In genomic region chr11:18709414-18709813, GRCh38 we compare ENCODE assay signal across 37 cellular contexts. TPM values are rescaled to one million over a fixed set of nuclear protein-coding genes. Genes with fewer than 3 reads are reported as not detected.
"Had no signal": no experiment of that assay in that cellular context is flagged by ENCODE, and none has a peak within 500 bp of the region (broad histone marks: within the 10 kb centered on the region; RNA-seq: fewer than 3 reads in every experiment).

No MANE protein-coding gene starts in this region.

- DNase-seq: activated B cell treated with CpG ODN at 0.5 μM for 24 hours; activated CD4-positive, alpha-beta memory T cell treated with anti-CD3 and anti-CD28 coated beads for 36 hours; activated CD4-positive, alpha-beta T cell treated with anti-CD3 and anti-CD28 coated beads for 4 hours; activated CD4-positive, alpha-beta T cell treated with anti-CD3 and anti-CD28 coated beads, Interleukin-2, amount 10 ng/mL, durations not matched to agents 24 days and 14 days; activated CD4-positive, alpha-beta T cell treated with anti-CD3 and anti-CD28 coated beads, Interleukin-2, amount 50 U/mL, for 1 hour; activated CD4-positive, alpha-beta T cell treated with anti-CD3 and anti-CD28 coated beads, Interleukin-2, amount 50 U/mL, for 4 hours; activated CD4-positive, CD25-positive, alpha-beta regulatory T cell treated with anti-CD3 and anti-CD28 coated beads, Interleukin-2, amount 50 U/mL, for 72 hours; activated CD8-positive, alpha-beta memory T cell treated with anti-CD3 and anti-CD28 coated beads, Interleukin-2, amount 50 U/mL, for 4 hours; activated CD8-positive, alpha-beta T cell treated with anti-CD3 and anti-CD28 coated beads for 36 hours; activated effector memory CD4-positive, alpha-beta T cell treated with Interleukin-2 at 50 U/mL for 16 hours; activated gamma-delta T cell; activated naive CD4-positive, alpha-beta T cell treated with anti-CD3 and anti-CD28 coated beads, Interleukin-2, amount 10 ng/mL, durations not matched to agents 7 days and 5 days; activated naive CD4-positive, alpha-beta T cell treated with Interleukin-2 at 50 U/mL for 16 hours; activated naive CD8-positive, alpha-beta T cell treated with anti-CD3 and anti-CD28 coated beads, Interleukin-2, amount 10 ng/mL, durations not matched to agents 7 days and 5 days; activated naive CD8-positive, alpha-beta T cell treated with anti-CD3 and anti-CD28 coated beads, Interleukin-2, amount 50 U/mL, for 24 hours; activated T-cell treated with anti-CD3 and anti-CD28 coated beads for 4 hours; activated T-cell treated with anti-CD3 and anti-CD28 coated beads, Interleukin-2, amount 50 U/mL, for 1 hour; activated T-cell treated with anti-CD3 and anti-CD28 coated beads, Interleukin-2, amount 50 U/mL, for 4 hours; activated T-cell treated with anti-CD3 and anti-CD28 coated beads, Interleukin-2, amount 50 U/mL, for 72 hours; amygdala; anterior cingulate cortex; central memory CD4-positive, alpha-beta T cell; SW 1271; T-helper 1 cell; T-helper 2 cell; T-helper 9 cell had no signal

- H3K27ac ChIP-seq: ascending aorta, cardiac muscle cell, VCaP had no signal

- H3K9me3 ChIP-seq: ascending aorta had no signal

- H3K27ac Mint-ChIP-seq: activated B cell treated with CpG ODN at 0.5 μM for 24 hours; activated CD4-positive, alpha-beta memory T cell treated with anti-CD3 and anti-CD28 coated beads for 36 hours; activated CD4-positive, alpha-beta T cell treated with anti-CD3 and anti-CD28 coated beads, Interleukin-2, amount 10 ng/mL, durations not matched to agents 24 days and 14 days; activated CD8-positive, alpha-beta T cell treated with anti-CD3 and anti-CD28 coated beads for 36 hours; activated naive CD4-positive, alpha-beta T cell treated with anti-CD3 and anti-CD28 coated beads, Interleukin-2, amount 10 ng/mL, durations not matched to agents 7 days and 5 days; activated naive CD4-positive, alpha-beta T cell treated with anti-CD3 and anti-CD28 coated beads, Interleukin-2, amount 50 U/mL, for 24 hours; activated naive CD8-positive, alpha-beta T cell treated with anti-CD3 and anti-CD28 coated beads, Interleukin-2, amount 10 ng/mL, durations not matched to agents 7 days and 5 days; activated naive CD8-positive, alpha-beta T cell treated with anti-CD3 and anti-CD28 coated beads, Interleukin-2, amount 50 U/mL, for 24 hours; activated T-cell treated with anti-CD3 and anti-CD28 coated beads, Interleukin-2, amount 50 U/mL, for 72 hours; activated T-helper 1 cell treated with anti-CD3 and anti-CD28 coated beads, Interleukin-12 subunit alpha, Interleukin-12 subunit beta, Interleukin-2, Interleukin-4 antibody, amounts not matched to agents 30 ng/mL and 10 ng/mL and 1 ng/mL, durations not matched to agents 14 hours and 24 hours and 36 hours; activated T-helper 2 cell treated with anti-CD3 and anti-CD28 coated beads, Interferon-gamma antibody, Interleukin-2, Interleukin-4, amounts not matched to agents 10 μg/mL and 5 μg/mL and 100 μg/mL, durations not matched to agents 14 hours and 24 hours and 36 hours; brain; T-helper 1 cell treated with Interleukin-12 subunit alpha and Interleukin-12 subunit beta and Interleukin-4 antibody, amounts not matched to agents 30 μg/mL and 1 μg/mL, for 36 hours; T-helper 2 cell treated with Interferon-gamma antibody and Interleukin-4, amounts not matched to agents 5 μg/mL and 100 μg/mL, for 36 hours had no signal

- H3K4me3 ChIP-seq: ascending aorta, cardiac muscle cell had no signal

- H3K9me3 Mint-ChIP-seq: activated B cell treated with CpG ODN at 0.5 μM for 24 hours; activated CD4-positive, alpha-beta memory T cell treated with anti-CD3 and anti-CD28 coated beads for 36 hours; activated CD4-positive, alpha-beta T cell treated with anti-CD3 and anti-CD28 coated beads, Interleukin-2, amount 10 ng/mL, durations not matched to agents 24 days and 14 days; activated CD8-positive, alpha-beta T cell treated with anti-CD3 and anti-CD28 coated beads for 36 hours; activated naive CD4-positive, alpha-beta T cell treated with anti-CD3 and anti-CD28 coated beads, Interleukin-2, amount 10 ng/mL, durations not matched to agents 7 days and 5 days; activated naive CD4-positive, alpha-beta T cell treated with anti-CD3 and anti-CD28 coated beads, Interleukin-2, amount 50 U/mL, for 24 hours; activated naive CD8-positive, alpha-beta T cell treated with anti-CD3 and anti-CD28 coated beads, Interleukin-2, amount 10 ng/mL, durations not matched to agents 7 days and 5 days; activated naive CD8-positive, alpha-beta T cell treated with anti-CD3 and anti-CD28 coated beads, Interleukin-2, amount 50 U/mL, for 24 hours; activated T-cell treated with anti-CD3 and anti-CD28 coated beads, Interleukin-2, amount 50 U/mL, for 4 hours; activated T-cell treated with anti-CD3 and anti-CD28 coated beads, Interleukin-2, amount 50 U/mL, for 72 hours; activated T-helper 1 cell treated with anti-CD3 and anti-CD28 coated beads, Interleukin-12 subunit alpha, Interleukin-12 subunit beta, Interleukin-2, Interleukin-4 antibody, amounts not matched to agents 30 ng/mL and 10 ng/mL and 1 ng/mL, durations not matched to agents 14 hours and 24 hours and 36 hours; activated T-helper 2 cell treated with anti-CD3 and anti-CD28 coated beads, Interferon-gamma antibody, Interleukin-2, Interleukin-4, amounts not matched to agents 10 μg/mL and 5 μg/mL and 100 μg/mL, durations not matched to agents 14 hours and 24 hours and 36 hours; brain; T-helper 1 cell treated with Interleukin-12 subunit alpha and Interleukin-12 subunit beta and Interleukin-4 antibody, amounts not matched to agents 30 μg/mL and 1 μg/mL, for 36 hours; T-helper 2 cell treated with Interferon-gamma antibody and Interleukin-4, amounts not matched to agents 5 μg/mL and 100 μg/mL, for 36 hours had no signal

- ATAC-seq: activated CD8-positive, alpha-beta T cell treated with anti-CD3 and anti-CD28 coated beads for 36 hours; activated naive CD8-positive, alpha-beta T cell treated with anti-CD3 and anti-CD28 coated beads, Interleukin-2, amount 50 U/mL, for 24 hours; activated T-cell treated with anti-CD3 and anti-CD28 coated beads, Interleukin-2, amount 50 U/mL, for 4 hours; activated T-cell treated with anti-CD3 and anti-CD28 coated beads, Interleukin-2, amount 50 U/mL, for 72 hours had no signal

- H3K36me3 ChIP-seq: ascending aorta, cardiac muscle cell had no signal

- H3K4me3 Mint-ChIP-seq: activated B cell treated with CpG ODN at 0.5 μM for 24 hours; activated CD4-positive, alpha-beta memory T cell treated with anti-CD3 and anti-CD28 coated beads for 36 hours; activated CD4-positive, alpha-beta T cell treated with anti-CD3 and anti-CD28 coated beads, Interleukin-2, amount 10 ng/mL, durations not matched to agents 24 days and 14 days; activated CD8-positive, alpha-beta T cell treated with anti-CD3 and anti-CD28 coated beads for 36 hours; activated naive CD4-positive, alpha-beta T cell treated with anti-CD3 and anti-CD28 coated beads, Interleukin-2, amount 10 ng/mL, durations not matched to agents 7 days and 5 days; activated naive CD4-positive, alpha-beta T cell treated with anti-CD3 and anti-CD28 coated beads, Interleukin-2, amount 50 U/mL, for 24 hours; activated naive CD8-positive, alpha-beta T cell; activated naive CD8-positive, alpha-beta T cell treated with anti-CD3 and anti-CD28 coated beads, Interleukin-2, amount 10 ng/mL, durations not matched to agents 7 days and 5 days; activated naive CD8-positive, alpha-beta T cell treated with anti-CD3 and anti-CD28 coated beads, Interleukin-2, amount 50 U/mL, for 24 hours; activated T-cell treated with anti-CD3 and anti-CD28 coated beads, Interleukin-2, amount 50 U/mL, for 4 hours; activated T-cell treated with anti-CD3 and anti-CD28 coated beads, Interleukin-2, amount 50 U/mL, for 72 hours; activated T-helper 1 cell treated with anti-CD3 and anti-CD28 coated beads, Interleukin-12 subunit alpha, Interleukin-12 subunit beta, Interleukin-2, Interleukin-4 antibody, amounts not matched to agents 30 ng/mL and 10 ng/mL and 1 ng/mL, durations not matched to agents 14 hours and 24 hours and 36 hours; brain; T-helper 1 cell treated with Interleukin-12 subunit alpha and Interleukin-12 subunit beta and Interleukin-4 antibody, amounts not matched to agents 30 μg/mL and 1 μg/mL, for 36 hours; T-helper 2 cell treated with Interferon-gamma antibody and Interleukin-4, amounts not matched to agents 5 μg/mL and 100 μg/mL, for 36 hours had no signal

- H3K36me3 Mint-ChIP-seq: activated CD4-positive, alpha-beta memory T cell treated with anti-CD3 and anti-CD28 coated beads for 36 hours; activated naive CD4-positive, alpha-beta T cell treated with anti-CD3 and anti-CD28 coated beads, Interleukin-2, amount 10 ng/mL, durations not matched to agents 7 days and 5 days; activated naive CD4-positive, alpha-beta T cell treated with anti-CD3 and anti-CD28 coated beads, Interleukin-2, amount 50 U/mL, for 24 hours; activated naive CD8-positive, alpha-beta T cell; brain had no signal

- H3K27me3 ChIP-seq: ascending aorta had no signal

- H3K4me1 ChIP-seq: ascending aorta had no signal

- FAIRE-seq: TTC549 had no signal

- H3K27me3 Mint-ChIP-seq: activated CD4-positive, alpha-beta memory T cell treated with anti-CD3 and anti-CD28 coated beads for 36 hours; activated naive CD4-positive, alpha-beta T cell treated with anti-CD3 and anti-CD28 coated beads, Interleukin-2, amount 50 U/mL, for 24 hours; activated naive CD8-positive, alpha-beta T cell; activated naive CD8-positive, alpha-beta T cell treated with anti-CD3 and anti-CD28 coated beads, Interleukin-2, amount 50 U/mL, for 24 hours had no signal

RNA-seq across cellular contexts. Expression of gene IGSF22, which starts 16.6 kb away (rescaled TPM):
- total RNA-seq: activated CD4-positive, alpha-beta T cell treated with anti-CD3 and anti-CD28 coated beads, Interleukin-2, amount 10 ng/mL, durations not matched to agents 24 days and 14 days; ascending aorta had no signal
